In genomic region chr22:46294784-46295183, GRCh38 we compare ENCODE assay signal across 13 cellular contexts. TPM values are rescaled to one million over a fixed set of nuclear protein-coding genes. Genes with fewer than 3 reads are reported as not detected.
DNase-seq lines count a peak whose midpoint lies in the region; ATAC-seq and TF ChIP-seq lines count a peak whose summit lies in the region.
"Had no signal": no experiment of that assay in that cellular context is flagged by ENCODE, and none has a peak within 500 bp of the region (broad histone marks: within the 10 kb centered on the region; RNA-seq: fewer than 3 reads in every experiment).

No MANE protein-coding gene starts in this region.

- no TSS peak for BruUV-seq in OCI-LY7 (replicated peaks; lab: Mats Ljungman, UMichigan)

- ATAC-seq in activated T-cell treated with anti-CD3 and anti-CD28 coated beads, Interleukin-2, amount 50 U/mL, for 72 hours (replicated peaks in 1 of 2): no peak
- no peak for ATAC-seq in stimulated activated effector memory CD8-positive, alpha-beta T cell treated with anti-CD3 and anti-CD28 coated beads, Interleukin-12 subunit alpha, Interleukin-12 subunit beta, amount 100 ng/mL, for 72 hours
- ATAC-seq in GM21381 (IDR thresholded peaks at IDR 0.05; ENCODE audit: unreplicated experiment): no peak
- ATAC-seq: left ventricle myocardium superior had no signal

- H2AFZ ChIP-seq in OCI-LY7 (ENCODE audit: low read length): no peak overlapping the region

- peaks cover 44% of the 10 kb centered on the region for H3K4me1 Mint-ChIP-seq in activated T-cell treated with anti-CD3 and anti-CD28 coated beads, Interleukin-2, amount 50 U/mL, for 72 hours (ENCODE audit: low read depth)
- peaks cover 21% of the 10 kb centered on the region for H3K4me1 Mint-ChIP-seq in glutamatergic neuron (ENCODE audit: low read depth, unreplicated experiment)
- peaks cover 58% of the 10 kb centered on the region for H3K4me1 Mint-ChIP-seq in stimulated activated effector memory CD8-positive, alpha-beta T cell treated with anti-CD3 and anti-CD28 coated beads, Interleukin-12 subunit alpha, Interleukin-12 subunit beta, amount 100 ng/mL, for 72 hours

- H3K9me2 ChIP-seq in OCI-LY7 (ENCODE audit: insufficient read depth, low read length): no peaks in the 10 kb centered on the region

- no peaks in the 10 kb centered on the region for H3K27me3 Mint-ChIP-seq in activated T-cell treated with anti-CD3 and anti-CD28 coated beads, Interleukin-2, amount 50 U/mL, for 72 hours (ENCODE audit: low read depth)
- peaks cover 2% of the 10 kb centered on the region for H3K27me3 Mint-ChIP-seq in glutamatergic neuron (ENCODE audit: unreplicated experiment)

- H3K36me3 Mint-ChIP-seq in activated T-cell treated with anti-CD3 and anti-CD28 coated beads, Interleukin-2, amount 50 U/mL, for 72 hours (ENCODE audit: insufficient read depth in 2 of 2): peaks cover 18 to 22% of the 10 kb centered on the region in 2 donors
- H3K36me3 Mint-ChIP-seq in glutamatergic neuron (ENCODE audit: unreplicated experiment): no peaks in the 10 kb centered on the region
- peaks cover 74% of the 10 kb centered on the region for H3K36me3 Mint-ChIP-seq in stimulated activated effector memory CD8-positive, alpha-beta T cell treated with anti-CD3 and anti-CD28 coated beads, Interleukin-12 subunit alpha, Interleukin-12 subunit beta, amount 100 ng/mL, for 72 hours

- peak overlapping the region; percentile 87 for H3K27ac ChIP-seq in OCI-LY7 (ENCODE audit: low read depth, low read length, poor library complexity, severe bottlenecking)
- H3K27ac ChIP-seq in brain microvascular endothelial cell: no peak overlapping the region
- H3K27ac ChIP-seq: ovary had no signal

- peak overlapping the region; percentile 95 for H3K4me3 ChIP-seq in OCI-LY7 (ENCODE audit: low read depth, low read length, poor library complexity, severe bottlenecking)
- H3K4me3 ChIP-seq in brain microvascular endothelial cell (ENCODE audit: low read depth, low read length): no peak overlapping the region
- H3K4me3 ChIP-seq: ovary, smooth muscle cell, suprapubic skin had no signal

- H3K4me1 ChIP-seq in OCI-LY7 (ENCODE audit: insufficient read depth, low read length, poor library complexity, severe bottlenecking): peaks cover 49% of the 10 kb centered on the region

- peak overlapping the region; percentile 84 for H3K4me2 ChIP-seq in OCI-LY7 (ENCODE audit: low read length)
- H3K4me2 ChIP-seq: smooth muscle cell had no signal

- peaks cover 26% of the 10 kb centered on the region for H3K79me2 ChIP-seq in OCI-LY7 (ENCODE audit: insufficient read depth, low read depth, low read length)

- H3K4me3 Mint-ChIP-seq in activated T-cell treated with anti-CD3 and anti-CD28 coated beads, Interleukin-2, amount 50 U/mL, for 72 hours: peak overlapping the region; percentile 94 to 98
- peak overlapping the region; percentile 55 for H3K4me3 Mint-ChIP-seq in glutamatergic neuron (ENCODE audit: unreplicated experiment)
- H3K4me3 Mint-ChIP-seq in stimulated activated effector memory CD8-positive, alpha-beta T cell treated with anti-CD3 and anti-CD28 coated beads, Interleukin-12 subunit alpha, Interleukin-12 subunit beta, amount 100 ng/mL, for 72 hours: peak overlapping the region; percentile 95

- intact Hi-C loops in OCI-LY7 (cut with micrococcal nuclease; ENCODE audit: unreplicated experiment): loop anchor here (5.0 to 10.0 kb wide), 2 partner anchors 172 to 260 kb away; no protein-coding TSS in a partner anchor

- H3K9me3 Mint-ChIP-seq in activated T-cell treated with anti-CD3 and anti-CD28 coated beads, Interleukin-2, amount 50 U/mL, for 72 hours: no peaks in the 10 kb centered on the region
- peaks cover 14% of the 10 kb centered on the region for H3K9me3 Mint-ChIP-seq in glutamatergic neuron (ENCODE audit: unreplicated experiment)
- H3K9me3 Mint-ChIP-seq in stimulated activated effector memory CD8-positive, alpha-beta T cell treated with anti-CD3 and anti-CD28 coated beads, Interleukin-12 subunit alpha, Interleukin-12 subunit beta, amount 100 ng/mL, for 72 hours: peaks cover 4% of the 10 kb centered on the region

- POLR2A ChIA-PET in OCI-LY7 (lab: Charles Lee): interaction anchor here (0.8 to 1.6 kb wide), 2 partner anchors 12 to 163 kb away, joined by 4 to 5 read pairs; no protein-coding TSS in a partner anchor

- CTCF ChIA-PET in OCI-LY7 (lab: Charles Lee; ENCODE audit: unreplicated experiment): no interaction called here

- H4K20me1 ChIP-seq in OCI-LY7 (ENCODE audit: insufficient read depth, low read length): no peaks in the 10 kb centered on the region

- TF ChIP-seq CTCF in OCI-LY7 (conservative IDR thresholded peaks at IDR 0.05; ENCODE audit: low read length): no peak
- TF ChIP-seq CTCF in glutamatergic neuron (IDR thresholded peaks at IDR 0.05; ENCODE audit: partially characterized antibody, unreplicated experiment): no peak
- TF ChIP-seq CTCF in brain microvascular endothelial cell (IDR thresholded peaks at IDR 0.05; ENCODE audit: low read depth, low read length, missing control alignments): no peak

- H3K36me3 ChIP-seq in OCI-LY7 (ENCODE audit: insufficient read depth, low read length) (peaks cover 17% of the 10 kb centered on the region), brain microvascular endothelial cell (replicated peaks) (peaks cover 7% of the 10 kb centered on the region)
- H3K36me3 ChIP-seq: ovary had no signal

- H3K27me3 ChIP-seq in brain microvascular endothelial cell (replicated peaks): no peaks in the 10 kb centered on the region
- H3K27me3 ChIP-seq: ovary, suprapubic skin had no signal

- no peaks in the 10 kb centered on the region for H3K9me3 ChIP-seq in OCI-LY7 (ENCODE audit: low read length)
- H3K9me3 ChIP-seq: ovary, suprapubic skin had no signal

- DNase-seq in activated T-cell treated with anti-CD3 and anti-CD28 coated beads, Interleukin-2, amount 50 U/mL, for 72 hours: no peak
- DNase-seq in activated T-cell treated with anti-CD3 and anti-CD28 coated beads for 4 hours: no peak
- no peak for DNase-seq in OCI-LY7 (ENCODE audit: low spot score)
- DNase-seq in glutamatergic neuron: no peak
- no peak for DNase-seq in stimulated activated effector memory CD8-positive, alpha-beta T cell treated with anti-CD3 and anti-CD28 coated beads, Interleukin-12 subunit alpha, Interleukin-12 subunit beta, amount 100 ng/mL, for 72 hours (ENCODE audit: low spot score in 2 of 2)
- no peak for DNase-seq in brain microvascular endothelial cell
- DNase-seq in middle frontal gyrus (ENCODE audit: extremely low spot score, low spot score): no peak
- DNase-seq: activated CD8-positive, alpha-beta memory T cell treated with anti-CD3 and anti-CD28 coated beads, Interleukin-2, amount 50 U/mL, for 48 hours; left ventricle myocardium superior; ovary had no signal

- no peak overlapping the region for H3K27ac Mint-ChIP-seq in activated T-cell treated with anti-CD3 and anti-CD28 coated beads, Interleukin-2, amount 50 U/mL, for 72 hours
- H3K27ac Mint-ChIP-seq in glutamatergic neuron (ENCODE audit: unreplicated experiment): peak overlapping the region; percentile 82
- peak overlapping the region; percentile 99 for H3K27ac Mint-ChIP-seq in stimulated activated effector memory CD8-positive, alpha-beta T cell treated with anti-CD3 and anti-CD28 coated beads, Interleukin-12 subunit alpha, Interleukin-12 subunit beta, amount 100 ng/mL, for 72 hours

- in situ Hi-C loops in brain microvascular endothelial cell (cut with HindIII; ENCODE audit: low pct_ligation_motif_present, low sequenced_read_pairs): no loop called here

RNA-seq across cellular contexts. Expression of gene GTSE1, which starts 1.9 kb away (rescaled TPM):
- total RNA-seq in activated T-cell treated with anti-CD3 and anti-CD28 coated beads, Interleukin-2, amount 50 U/mL, for 72 hours: 10 to 100 TPM; 54.2 to 60.5 TPM
- 54.7 and 56.0 TPM in 2 replicates for total RNA-seq in OCI-LY7 (2014; rRNA removed; shearing (Covaris generic))
- total RNA-seq in OCI-LY7 (2022): 109 and 114 TPM in 2 replicates
- 7.5 TPM for total RNA-seq in glutamatergic neuron (ENCODE audit: unreplicated experiment)

RNA-seq across cellular contexts. Expression of gene TTC38, which starts 27.0 kb away (rescaled TPM):
- 10 to 100 TPM; 10.1 to 16.5 TPM for total RNA-seq in activated T-cell treated with anti-CD3 and anti-CD28 coated beads, Interleukin-2, amount 50 U/mL, for 72 hours
- total RNA-seq in OCI-LY7 (2014; rRNA removed; shearing (Covaris generic)): 0.21 and 0.44 TPM in 2 replicates
- 2.4 and 2.7 TPM in 2 replicates for total RNA-seq in OCI-LY7 (2022)
- total RNA-seq in glutamatergic neuron (ENCODE audit: unreplicated experiment): 12.5 TPM

RNA-seq across cellular contexts. Expression of gene PKDREJ, which starts 31.6 kb away (rescaled TPM):
- not detected for total RNA-seq in activated T-cell treated with anti-CD3 and anti-CD28 coated beads, Interleukin-2, amount 50 U/mL, for 72 hours
- total RNA-seq in OCI-LY7 (2014; rRNA removed; shearing (Covaris generic)): not detected in 2 replicates
- total RNA-seq in OCI-LY7 (2022) (not detected in 2 replicates), glutamatergic neuron (ENCODE audit: unreplicated experiment) (not detected)
- total RNA-seq: left ventricle myocardium superior, smooth muscle cell had no signal

RNA-seq across cellular contexts. Expression of gene TRMU, which starts 40.7 kb away (rescaled TPM):
- total RNA-seq in activated T-cell treated with anti-CD3 and anti-CD28 coated beads, Interleukin-2, amount 50 U/mL, for 72 hours: 10 to 100 TPM; 65.3 to 69.7 TPM
- total RNA-seq in OCI-LY7 (2014; rRNA removed; shearing (Covaris generic)): 73.6 and 88.2 TPM in 2 replicates
- total RNA-seq in OCI-LY7 (2022): 109 and 121 TPM in 2 replicates
- 60.8 TPM for total RNA-seq in glutamatergic neuron (ENCODE audit: unreplicated experiment)

RNA-seq across cellular contexts. Expression of gene CDPF1, which starts 44.7 kb away (rescaled TPM):
- total RNA-seq in activated T-cell treated with anti-CD3 and anti-CD28 coated beads, Interleukin-2, amount 50 U/mL, for 72 hours: 10 to 100 TPM; 13.1 to 14.9 TPM
- total RNA-seq in OCI-LY7 (2014; rRNA removed; shearing (Covaris generic)): 17.4 and 22.7 TPM in 2 replicates
- total RNA-seq in OCI-LY7 (2022): 15.4 and 19.4 TPM in 2 replicates
- 6.9 TPM for total RNA-seq in glutamatergic neuron (ENCODE audit: unreplicated experiment)
